9 cellular contexts compared by ENCODE assay signal in the genomic region with DNA sequence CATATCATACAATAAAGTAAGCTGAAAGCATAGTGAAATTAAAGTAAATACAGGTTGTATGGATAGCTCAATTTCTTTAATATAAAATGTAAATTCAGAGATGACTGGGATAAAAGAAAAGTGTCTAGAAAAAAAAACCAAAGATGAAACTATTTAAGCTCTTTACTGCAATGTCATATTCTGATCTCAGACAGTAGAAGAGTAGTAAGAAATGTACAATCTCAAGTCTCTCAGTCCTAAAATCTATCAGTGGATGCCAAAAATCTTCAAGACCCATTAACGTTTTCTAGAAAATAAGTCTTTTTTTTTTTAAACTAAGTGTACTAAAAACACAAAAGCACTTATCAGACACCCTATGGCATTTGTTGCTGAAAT. TPM values are rescaled to one million over a fixed set of nuclear protein-coding genes. Genes with fewer than 3 reads are reported as not detected.
DNase-seq lines count a peak whose midpoint lies in the region; ATAC-seq and TF ChIP-seq lines count a peak whose summit lies in the region.
"Had no signal": no experiment of that assay in that cellular context is flagged by ENCODE, and none has a peak within 500 bp of the region (broad histone marks: within the 10 kb centered on the region; RNA-seq: fewer than 3 reads in every experiment).

No MANE protein-coding gene starts in this region.

- CTCF ChIA-PET in T-cell (lab: Charles Lee): interaction anchor here (0.5 to 1.5 kb wide), 6 partner anchors 30 to 387 kb away, joined by 3 to 10 read pairs (median 7); a partner anchor contains a TSS

- H3K4me3 ChIP-seq in thoracic aorta: peak overlapping the region; percentile 62

- H3K9me3 Mint-ChIP-seq in activated CD4-positive, alpha-beta T cell treated with anti-CD3 and anti-CD28 coated beads, Interleukin-2, amount 10 ng/mL, durations not matched to agents 24 days and 14 days: no peaks in the 10 kb centered on the region
- H3K9me3 Mint-ChIP-seq in T-cell (no peaks in the 10 kb centered on the region), immature natural killer cell (no peaks in the 10 kb centered on the region)

- peaks cover 4 to 7% of the 10 kb centered on the region in 2 donors for H3K4me1 ChIP-seq in thoracic aorta (ENCODE audit: control insufficient read depth in 1 of 2, low read depth in 2 of 2)

- ATAC-seq in T-cell (replicated peaks in 1 of 4): no peak
- no peak for ATAC-seq in thoracic aorta (ENCODE audit: insufficient number of reproducible peaks, low FRiP score, low read depth)
- no peak for ATAC-seq in GM21528 (IDR thresholded peaks at IDR 0.05; ENCODE audit: low FRiP score, unreplicated experiment)

- peak overlapping the region; percentile 78 for H3K27ac Mint-ChIP-seq in activated CD4-positive, alpha-beta T cell treated with anti-CD3 and anti-CD28 coated beads, Interleukin-2, amount 10 ng/mL, durations not matched to agents 24 days and 14 days
- H3K27ac Mint-ChIP-seq in T-cell (peak overlapping the region; percentile 68 to 87), immature natural killer cell (peak overlapping the region; percentile 86 to 94 (median 89))

- TF ChIP-seq CTCF in thoracic aorta (IDR thresholded peaks at IDR 0.05): no peak

- H3K36me3 Mint-ChIP-seq in activated CD4-positive, alpha-beta T cell treated with anti-CD3 and anti-CD28 coated beads, Interleukin-2, amount 10 ng/mL, durations not matched to agents 24 days and 14 days (ENCODE audit: low read depth): peaks cover 1% of the 10 kb centered on the region
- H3K36me3 Mint-ChIP-seq in T-cell (no peaks in the 10 kb centered on the region), immature natural killer cell (no peaks in the 10 kb centered on the region)

- H3K27me3 ChIP-seq in thoracic aorta (replicated peaks; ENCODE audit: insufficient read depth): no peaks in the 10 kb centered on the region
- H3K27me3 ChIP-seq: left lung had no signal

- DNase-seq in activated CD4-positive, alpha-beta T cell treated with anti-CD3 and anti-CD28 coated beads, Interleukin-2, amount 10 ng/mL, durations not matched to agents 24 days and 14 days: no peak
- no peak for DNase-seq in activated CD4-positive, alpha-beta T cell treated with anti-CD3 and anti-CD28 coated beads for 1 hour
- no peak for DNase-seq in T-cell
- DNase-seq in immature natural killer cell: no peak
- no peak for DNase-seq in thoracic aorta (ENCODE audit: low spot score)
- DNase-seq in DMS 273 (lab: John Stamatoyannopoulos, UW; ENCODE audit: unreplicated experiment): no peak
- no peak for DNase-seq in ecto neural progenitor cell (ENCODE audit: low spot score)

- H3K27ac ChIP-seq in thoracic aorta: no peak overlapping the region

- peaks cover 21% of the 10 kb centered on the region for H3K4me1 Mint-ChIP-seq in activated CD4-positive, alpha-beta T cell treated with anti-CD3 and anti-CD28 coated beads, Interleukin-2, amount 10 ng/mL, durations not matched to agents 24 days and 14 days
- peaks cover 10 to 17% (median 15%) of the 10 kb centered on the region in 3 donors for H3K4me1 Mint-ChIP-seq in T-cell
- peaks cover 19 to 22% of the 10 kb centered on the region in 2 donors for H3K4me1 Mint-ChIP-seq in immature natural killer cell

- no peaks in the 10 kb centered on the region for H3K36me3 ChIP-seq in thoracic aorta
- H3K36me3 ChIP-seq: left lung had no signal

- POLR2A ChIA-PET in T-cell (lab: Charles Lee): interaction anchor here (0.5 to 0.7 kb wide), 4 partner anchors 13 to 294 kb away, joined by 3 to 4 read pairs (median 3); a partner anchor contains a TSS

- H3K4me3 Mint-ChIP-seq in activated CD4-positive, alpha-beta T cell treated with anti-CD3 and anti-CD28 coated beads, Interleukin-2, amount 10 ng/mL, durations not matched to agents 24 days and 14 days: peak overlapping the region; percentile 68
- H3K4me3 Mint-ChIP-seq in T-cell: peak overlapping the region; percentile 66 to 81 (median 77)
- H3K4me3 Mint-ChIP-seq in immature natural killer cell: peak overlapping the region; percentile 83 to 92 (median 85)

- peaks cover 19% of the 10 kb centered on the region for H3K27me3 Mint-ChIP-seq in activated CD4-positive, alpha-beta T cell treated with anti-CD3 and anti-CD28 coated beads, Interleukin-2, amount 10 ng/mL, durations not matched to agents 24 days and 14 days
- H3K27me3 Mint-ChIP-seq in T-cell: no peaks in the 10 kb centered on the region
- H3K27me3 Mint-ChIP-seq in immature natural killer cell (ENCODE audit: low read depth in 3 of 3): peaks cover 0 to 6% (median 2%) of the 10 kb centered on the region in 3 donors

- no peaks in the 10 kb centered on the region for H3K9me3 ChIP-seq in thoracic aorta
- H3K9me3 ChIP-seq: left lung had no signal

- intact Hi-C loops in activated CD4-positive, alpha-beta T cell treated with anti-CD3 and anti-CD28 coated beads, Interleukin-2, amount 10 ng/mL, durations not matched to agents 24 days and 14 days (cut with micrococcal nuclease): loop anchor here (1.0 to 5.0 kb wide), 7 partner anchors 14 to 591 kb away; a partner anchor contains a TSS

RNA-seq across cellular contexts. Expression of a gene that starts 13.8 kb away (rescaled TPM):
- 0.14 and 0.21 TPM in 2 replicates for total RNA-seq in activated CD4-positive, alpha-beta T cell treated with anti-CD3 and anti-CD28 coated beads, Interleukin-2, amount 10 ng/mL, durations not matched to agents 24 days and 14 days
- under 1 TPM in 4 of 5 donors, not detected in 1; 0.25 to 0.61 (median 0.39) TPM for total RNA-seq in T-cell
- polyA plus RNA-seq in immature natural killer cell: under 1 TPM in 1 of 3 donors, not detected in 2; 0.27 TPM
- total RNA-seq in thoracic aorta: 1 to 10 TPM; 4.2 to 8.9 TPM

RNA-seq across cellular contexts. Expression of a gene that starts 35.1 kb away (rescaled TPM):
- 114 and 115 TPM in 2 replicates for total RNA-seq in activated CD4-positive, alpha-beta T cell treated with anti-CD3 and anti-CD28 coated beads, Interleukin-2, amount 10 ng/mL, durations not matched to agents 24 days and 14 days
- total RNA-seq in T-cell (10 to 100 TPM; 45.1 to 64.0 (median 50.7) TPM), thoracic aorta (10 to 100 TPM; 24.4 to 41.0 TPM)
- polyA plus RNA-seq in immature natural killer cell: 10 to 100 TPM; 19.6 to 33.9 (median 22.1) TPM

RNA-seq across cellular contexts. Expression of a gene that starts 36.1 kb away (rescaled TPM):
- total RNA-seq in activated CD4-positive, alpha-beta T cell treated with anti-CD3 and anti-CD28 coated beads, Interleukin-2, amount 10 ng/mL, durations not matched to agents 24 days and 14 days: 53.5 and 56.5 TPM in 2 replicates
- total RNA-seq in T-cell (10 to 100 TPM; 19.6 to 29.1 (median 26.8) TPM), thoracic aorta (10 to 100 TPM; 12.3 to 16.4 TPM)
- 10 to 100 TPM; 47.4 to 80.1 (median 77.8) TPM for polyA plus RNA-seq in immature natural killer cell
